ENCODE assay signal across 1 cellular context in genomic region chr3:58188173-58188564, GRCh38.
TF ChIP-seq lines count a peak whose summit lies in the region.

No MANE protein-coding gene starts in this region.

TF ChIP-seq in liver, 16 proteins besides CTCF, POLR2A, EP300 and RAD21:
- TF ChIP-seq RXRA (IDR thresholded peaks at IDR 0.05) (no peak), JUND (IDR thresholded peaks at IDR 0.05) (no peak), EGR1 (IDR thresholded peaks at IDR 0.05; ENCODE audit: low read depth in 2 of 2) (no peak), FOXA2 (IDR thresholded peaks at IDR 0.05) (no peak), TAF1 (conservative IDR thresholded peaks at IDR 0.05) (no peak), HNF4A (conservative IDR thresholded peaks at IDR 0.05) (no peak), YY1 (IDR thresholded peaks at IDR 0.05) (no peak), HNF4G (IDR thresholded peaks at IDR 0.05) (no peak), SP1 (IDR thresholded peaks at IDR 0.05) (no peak), FOXA1 (IDR thresholded peaks at IDR 0.05) (no peak), NR2F2 (IDR thresholded peaks at IDR 0.05) (no peak), GABPA (IDR thresholded peaks at IDR 0.05 in 1 of 2, conservative IDR thresholded peaks at IDR 0.05 in 1 of 2) (no peak)
- TF ChIP-seq, protein P1, sequence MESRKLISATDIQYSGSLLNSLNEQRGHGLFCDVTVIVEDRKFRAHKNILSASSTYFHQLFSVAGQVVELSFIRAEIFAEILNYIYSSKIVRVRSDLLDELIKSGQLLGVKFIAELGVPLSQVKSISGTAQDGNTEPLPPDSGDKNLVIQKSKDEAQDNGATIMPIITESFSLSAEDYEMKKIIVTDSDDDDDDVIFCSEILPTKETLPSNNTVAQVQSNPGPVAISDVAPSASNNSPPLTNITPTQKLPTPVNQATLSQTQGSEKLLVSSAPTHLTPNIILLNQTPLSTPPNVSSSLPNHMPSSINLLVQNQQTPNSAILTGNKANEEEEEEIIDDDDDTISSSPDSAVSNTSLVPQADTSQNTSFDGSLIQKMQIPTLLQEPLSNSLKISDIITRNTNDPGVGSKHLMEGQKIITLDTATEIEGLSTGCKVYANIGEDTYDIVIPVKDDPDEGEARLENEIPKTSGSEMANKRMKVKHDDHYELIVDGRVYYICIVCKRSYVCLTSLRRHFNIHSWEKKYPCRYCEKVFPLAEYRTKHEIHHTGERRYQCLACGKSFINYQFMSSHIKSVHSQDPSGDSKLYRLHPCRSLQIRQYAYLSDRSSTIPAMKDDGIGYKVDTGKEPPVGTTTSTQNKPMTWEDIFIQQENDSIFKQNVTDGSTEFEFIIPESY (IDR thresholded peaks at IDR 0.05), result no peak
- TF ChIP-seq, protein P2, sequence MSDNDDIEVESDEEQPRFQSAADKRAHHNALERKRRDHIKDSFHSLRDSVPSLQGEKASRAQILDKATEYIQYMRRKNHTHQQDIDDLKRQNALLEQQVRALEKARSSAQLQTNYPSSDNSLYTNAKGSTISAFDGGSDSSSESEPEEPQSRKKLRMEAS (IDR thresholded peaks at IDR 0.05), result no peak
- TF ChIP-seq, protein P3, sequence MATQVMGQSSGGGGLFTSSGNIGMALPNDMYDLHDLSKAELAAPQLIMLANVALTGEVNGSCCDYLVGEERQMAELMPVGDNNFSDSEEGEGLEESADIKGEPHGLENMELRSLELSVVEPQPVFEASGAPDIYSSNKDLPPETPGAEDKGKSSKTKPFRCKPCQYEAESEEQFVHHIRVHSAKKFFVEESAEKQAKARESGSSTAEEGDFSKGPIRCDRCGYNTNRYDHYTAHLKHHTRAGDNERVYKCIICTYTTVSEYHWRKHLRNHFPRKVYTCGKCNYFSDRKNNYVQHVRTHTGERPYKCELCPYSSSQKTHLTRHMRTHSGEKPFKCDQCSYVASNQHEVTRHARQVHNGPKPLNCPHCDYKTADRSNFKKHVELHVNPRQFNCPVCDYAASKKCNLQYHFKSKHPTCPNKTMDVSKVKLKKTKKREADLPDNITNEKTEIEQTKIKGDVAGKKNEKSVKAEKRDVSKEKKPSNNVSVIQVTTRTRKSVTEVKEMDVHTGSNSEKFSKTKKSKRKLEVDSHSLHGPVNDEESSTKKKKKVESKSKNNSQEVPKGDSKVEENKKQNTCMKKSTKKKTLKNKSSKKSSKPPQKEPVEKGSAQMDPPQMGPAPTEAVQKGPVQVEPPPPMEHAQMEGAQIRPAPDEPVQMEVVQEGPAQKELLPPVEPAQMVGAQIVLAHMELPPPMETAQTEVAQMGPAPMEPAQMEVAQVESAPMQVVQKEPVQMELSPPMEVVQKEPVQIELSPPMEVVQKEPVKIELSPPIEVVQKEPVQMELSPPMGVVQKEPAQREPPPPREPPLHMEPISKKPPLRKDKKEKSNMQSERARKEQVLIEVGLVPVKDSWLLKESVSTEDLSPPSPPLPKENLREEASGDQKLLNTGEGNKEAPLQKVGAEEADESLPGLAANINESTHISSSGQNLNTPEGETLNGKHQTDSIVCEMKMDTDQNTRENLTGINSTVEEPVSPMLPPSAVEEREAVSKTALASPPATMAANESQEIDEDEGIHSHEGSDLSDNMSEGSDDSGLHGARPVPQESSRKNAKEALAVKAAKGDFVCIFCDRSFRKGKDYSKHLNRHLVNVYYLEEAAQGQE (IDR thresholded peaks at IDR 0.05), result no peak
- TF ChIP-seq, protein P4, sequence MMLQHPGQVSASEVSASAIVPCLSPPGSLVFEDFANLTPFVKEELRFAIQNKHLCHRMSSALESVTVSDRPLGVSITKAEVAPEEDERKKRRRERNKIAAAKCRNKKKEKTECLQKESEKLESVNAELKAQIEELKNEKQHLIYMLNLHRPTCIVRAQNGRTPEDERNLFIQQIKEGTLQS (IDR thresholded peaks at IDR 0.05), result no peak
